Comparison of ENCODE assay signal across 8 cellular contexts in the genomic region with DNA sequence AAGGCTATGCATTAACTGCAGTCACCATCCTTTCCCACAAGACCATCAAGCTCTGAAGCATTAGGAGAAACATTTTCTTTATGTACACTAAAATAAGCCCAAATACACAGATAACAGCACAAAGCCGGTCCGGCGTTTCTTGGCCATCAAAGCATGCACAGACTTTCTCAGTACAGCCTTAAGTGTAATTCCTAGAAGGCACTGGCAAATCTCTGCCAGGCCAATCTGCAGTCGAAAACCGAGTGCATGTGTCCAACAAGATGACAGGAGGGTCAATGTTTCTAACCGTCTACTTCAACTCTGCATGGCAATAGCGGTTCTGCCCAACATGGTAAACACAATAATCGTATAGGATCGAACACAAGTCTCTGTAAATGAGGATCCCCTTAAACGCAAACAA. TPM values are rescaled to one million over a fixed set of nuclear protein-coding genes. Genes with fewer than 3 reads are reported as not detected.
DNase-seq lines count a peak whose midpoint lies in the region; ATAC-seq and TF ChIP-seq lines count a peak whose summit lies in the region.

No MANE protein-coding gene starts in this region.

- H3K9me3 Mint-ChIP-seq in activated naive CD8-positive, alpha-beta T cell (ENCODE audit: low read depth): no peaks in the 10 kb centered on the region
- no peaks in the 10 kb centered on the region for H3K9me3 Mint-ChIP-seq in immature natural killer cell

- H3K27me3 Mint-ChIP-seq in activated naive CD8-positive, alpha-beta T cell: peaks cover 1% of the 10 kb centered on the region
- H3K27me3 Mint-ChIP-seq in immature natural killer cell (ENCODE audit: low read depth in 3 of 3): peaks cover 8 to 10% (median 9%) of the 10 kb centered on the region in 3 donors

- H3K36me3 ChIP-seq in H7 (replicated peaks; ENCODE audit: control insufficient read depth, insufficient read depth, low read length) (no peaks in the 10 kb centered on the region), stomach (no peaks in the 10 kb centered on the region)

- H3K4me1 ChIP-seq in stomach: peaks cover 18 to 44% (median 39%) of the 10 kb centered on the region in 4 donors

- DNase-seq in A172 (ENCODE audit: low spot score) (peak; percentile 14), H7 (no peak), immature natural killer cell (no peak), stomach (no peak)
- no peak for DNase-seq in activated CD4-positive, alpha-beta T cell treated with anti-CD3 and anti-CD28 coated beads for 1 hour
- DNase-seq in activated CD4-positive, alpha-beta T cell treated with anti-CD3 and anti-CD28 coated beads, Interleukin-2, amount 50 U/mL, for 4 hours: no peak

- H3K27ac ChIP-seq in stomach: peak overlapping the region in 4 of 5 donors; percentile 86 to 97 (median 94)

- intact Hi-C loops in stomach (cut with DNase I; ENCODE audit: low total_unique reads): no loop called here

- no peaks in the 10 kb centered on the region for H3K27me3 ChIP-seq in H7 (ENCODE audit: control insufficient read depth, insufficient read depth, low read length)
- no peaks in the 10 kb centered on the region for H3K27me3 ChIP-seq in stomach

- no peak for TF ChIP-seq POLR2A in stomach (IDR thresholded peaks at IDR 0.05)

- peak overlapping the region; percentile 60 for H3K4me3 ChIP-seq in H7 (ENCODE audit: insufficient read depth, low read depth, low read length)
- peak overlapping the region; percentile 68 to 97 (median 86) for H3K4me3 ChIP-seq in stomach

- no peak for TF ChIP-seq EP300 in stomach (IDR thresholded peaks at IDR 0.05)

- peaks cover 29% of the 10 kb centered on the region for H3K4me1 Mint-ChIP-seq in activated naive CD8-positive, alpha-beta T cell (ENCODE audit: low read depth)
- H3K4me1 Mint-ChIP-seq in immature natural killer cell: peaks cover 24 to 59% of the 10 kb centered on the region in 2 donors

- TF ChIP-seq CTCF in stomach (IDR thresholded peaks at IDR 0.05): no peak

- no peaks in the 10 kb centered on the region for H3K36me3 Mint-ChIP-seq in activated naive CD8-positive, alpha-beta T cell
- no peaks in the 10 kb centered on the region for H3K36me3 Mint-ChIP-seq in immature natural killer cell

- no peak for ATAC-seq in GM18511 (IDR thresholded peaks at IDR 0.05; ENCODE audit: unreplicated experiment)

- peak overlapping the region; percentile 12 for H3K27ac Mint-ChIP-seq in activated naive CD8-positive, alpha-beta T cell
- H3K27ac Mint-ChIP-seq in immature natural killer cell: peak overlapping the region in 5 of 6 donors; percentile 73 to 97 (median 89)

- 9 to 19% (median 10%) methylated on average over 10 of the region's 10 CpGs for WGBS in stomach, 5 donors

- H3K9me3 ChIP-seq in stomach: no peaks in the 10 kb centered on the region

- peak overlapping the region; percentile 91 for H3K4me3 Mint-ChIP-seq in activated naive CD8-positive, alpha-beta T cell
- peak overlapping the region; percentile 90 to 97 (median 95) for H3K4me3 Mint-ChIP-seq in immature natural killer cell

RNA-seq across cellular contexts. Expression of a gene that starts 1.1 kb away (rescaled TPM):
- 28.3 and 29.7 TPM in 2 replicates for total RNA-seq in A172 (2014; rRNA removed; shearing (Covaris generic))
- 21.6 and 22.9 TPM in 2 replicates for total RNA-seq in H7 (2014; rRNA removed; shearing (Covaris generic))
- polyA plus RNA-seq in immature natural killer cell: 10 to 100 TPM; 15.0 to 20.3 (median 16.2) TPM
- total RNA-seq in stomach: 10 to 100 TPM in 3 of 5 donors, 1 to 10 TPM in 2; 1.7 to 72.7 (median 19.6) TPM
- polyA plus RNA-seq in stomach: 10 to 100 TPM in 2 of 3 donors, 1 to 10 TPM in 1; 5.7 to 15.0 (median 10.2) TPM
